Comparison of ENCODE assay signal across 9 cellular contexts in genomic region chr1:31373897-31374486, GRCh38. TPM values are rescaled to one million over a fixed set of nuclear protein-coding genes. Genes with fewer than 3 reads are reported as not detected.
A peak's percentile ranks its signal among the peaks of the same experiment; 100 is the strongest.
DNase-seq lines count a peak whose midpoint lies in the region; ATAC-seq and TF ChIP-seq lines count a peak whose summit lies in the region.
"Had no signal": no experiment of that assay in that cellular context is flagged by ENCODE, and none has a peak within 500 bp of the region (broad histone marks: within the 10 kb centered on the region; RNA-seq: fewer than 3 reads in every experiment).

No MANE protein-coding gene starts in this region.

- H3K9me3 Mint-ChIP-seq in central memory CD8-positive, alpha-beta T cell, result no peaks in the 10 kb centered on the region
- H3K9me3 Mint-ChIP-seq in neural crest cell, result no peaks in the 10 kb centered on the region

- DNase-seq in AG04449 (ENCODE audit: low read depth, low spot score), result no peak
- DNase-seq in central memory CD8-positive, alpha-beta T cell (ENCODE audit: low spot score in 2 of 2), result no peak
- no peak for DNase-seq in neural crest cell (ENCODE audit: low read depth, low spot score)
- no peak for DNase-seq in amniotic stem cell (lab: John Stamatoyannopoulos, UW)
- no peak for DNase-seq in NCI-H2029 treated with DMSO at 0.1 percent for 48 hours (lab: John Stamatoyannopoulos, UW)
- no peak for DNase-seq in erythroblast (lab: John Stamatoyannopoulos, UW)
- DNase-seq in central memory CD4-positive, alpha-beta T cell, result no peak
- DNase-seq: GF-D8 had no signal

- H3K9me3 ChIP-seq in HUES64 (ENCODE audit: insufficient read depth, low read depth, low read length), result no peaks in the 10 kb centered on the region

- H3K36me3 Mint-ChIP-seq in central memory CD8-positive, alpha-beta T cell (ENCODE audit: insufficient read depth), result peaks cover 4% of the 10 kb centered on the region
- no peaks in the 10 kb centered on the region for H3K36me3 Mint-ChIP-seq in neural crest cell (ENCODE audit: low read depth)

- peak overlapping the region; percentile 83 for H3K4me3 Mint-ChIP-seq in central memory CD8-positive, alpha-beta T cell
- peak overlapping the region; percentile 89 for H3K4me3 Mint-ChIP-seq in neural crest cell

- no peaks in the 10 kb centered on the region for H3K36me3 ChIP-seq in HUES64 (ENCODE audit: insufficient read depth, low read length)

- 39% methylated on average over 11 of the region's 11 CpGs for WGBS in HUES64

- H3K9ac ChIP-seq in HUES64 (ENCODE audit: low read depth, low read length), result peak overlapping the region; percentile 54; the same call in 1 of the 2 replicates

- no peak for TF ChIP-seq CTCF in AG04449 (IDR thresholded peaks at IDR 0.05; ENCODE audit: insufficient read depth, low read length, missing control alignments)
- TF ChIP-seq CTCF in neural crest cell (conservative IDR thresholded peaks at IDR 0.05), result no peak

- H3K27ac ChIP-seq in HUES64 (ENCODE audit: low read depth, low read length), result peak overlapping the region; percentile 69; the same call in 1 of the 2 replicates

- H3K4me3 ChIP-seq in AG04449 (ENCODE audit: low read depth, low read length), result peak overlapping the region; percentile 54
- peak overlapping the region; percentile 41 for H3K4me3 ChIP-seq in HUES64 (ENCODE audit: low read length)

- CTCF ChIA-PET in AG04449 (lab: Yijun Ruan, JAX), result interaction anchor here (0.7 to 11.7 kb wide), 10 partner anchors 10 to 193 kb away, joined by 3 to 84 read pairs (median 4); no protein-coding TSS in a partner anchor

- no peaks in the 10 kb centered on the region for H3K27me3 ChIP-seq in HUES64 (ENCODE audit: insufficient read depth, low read length)

- no peaks in the 10 kb centered on the region for H3K27me3 Mint-ChIP-seq in central memory CD8-positive, alpha-beta T cell
- peaks cover 2% of the 10 kb centered on the region for H3K27me3 Mint-ChIP-seq in neural crest cell (ENCODE audit: low read depth)

- TF ChIP-seq POLR2A in erythroblast (IDR thresholded peaks at IDR 0.05; ENCODE audit: low read length), result no peak

- ATAC-seq in central memory CD8-positive, alpha-beta T cell (replicated peaks; ENCODE audit: extremely low read depth, poor library complexity, severe bottlenecking), result no peak

- peaks cover 12% of the 10 kb centered on the region for H3K4me1 ChIP-seq in HUES64 (ENCODE audit: insufficient read depth, low read length)

- peaks cover 21% of the 10 kb centered on the region for H3K4me1 Mint-ChIP-seq in central memory CD8-positive, alpha-beta T cell
- H3K4me1 Mint-ChIP-seq in neural crest cell, result peaks cover 62% of the 10 kb centered on the region

- POLR2A ChIA-PET in AG04449 (lab: Yijun Ruan, JAX), result interaction anchor here (0.9 to 1.1 kb wide), 3 partner anchors 23 to 77 kb away, joined by 3 to 5 read pairs (median 4); partner anchors contain the start of genes SNRNP40 and ZCCHC17

- H3K27ac Mint-ChIP-seq in central memory CD8-positive, alpha-beta T cell (ENCODE audit: low read depth), result peak overlapping the region; percentile 50
- no peak overlapping the region for H3K27ac Mint-ChIP-seq in neural crest cell (ENCODE audit: unreplicated experiment)

RNA-seq across cellular contexts. Expression of gene FABP3, which starts 1.1 kb away (rescaled TPM):
- polyA plus RNA-seq in HUES64 (2013, experiment 1 of 2), result 27.3 TPM
- polyA plus RNA-seq in HUES64 (2013, experiment 2 of 2), result 26.8 TPM
- 13.6 and 14.0 TPM in 2 replicates for total RNA-seq in neural crest cell

RNA-seq across cellular contexts. Expression of gene SERINC2, which starts 39.0 kb away (rescaled TPM):
- polyA plus RNA-seq in HUES64 (2013, experiment 1 of 2), result 12.5 TPM
- 19.7 TPM for polyA plus RNA-seq in HUES64 (2013, experiment 2 of 2)
- total RNA-seq in neural crest cell, result 20.4 and 21.4 TPM in 2 replicates
